In genomic region chr20:2207770-2208097, GRCh38 we compare ENCODE assay signal across 9 cellular contexts.
DNase-seq lines count a peak whose midpoint lies in the region; ATAC-seq, FAIRE-seq and TF ChIP-seq lines count a peak whose summit lies in the region.
"Had no signal": no experiment of that assay in that cellular context is flagged by ENCODE, and none has a peak within 500 bp of the region (broad histone marks: within the 10 kb centered on the region; RNA-seq: fewer than 3 reads in every experiment).

No MANE protein-coding gene starts in this region.

- H3K9me3 Mint-ChIP-seq in astrocyte (ENCODE audit: unreplicated experiment): peaks cover 2% of the 10 kb centered on the region
- H3K9me3 Mint-ChIP-seq in mesothelial cell of epicardium: no peaks in the 10 kb centered on the region

- H3K4me3 ChIP-seq in GM23248: peak overlapping the region; percentile 76
- H3K4me3 ChIP-seq in astrocyte (ENCODE audit: insufficient read depth, low read depth, low read length): peak overlapping the region; percentile 56

- H3K4me3 Mint-ChIP-seq in astrocyte (ENCODE audit: unreplicated experiment): peak overlapping the region; percentile 77
- H3K4me3 Mint-ChIP-seq in mesothelial cell of epicardium: peak overlapping the region; percentile 80

- no peaks in the 10 kb centered on the region for H3K79me2 ChIP-seq in GM23248 (ENCODE audit: insufficient read depth)
- H3K79me2 ChIP-seq in astrocyte (ENCODE audit: insufficient read depth, low read length): no peaks in the 10 kb centered on the region

- ATAC-seq in GM18873 (IDR thresholded peaks at IDR 0.05; ENCODE audit: low FRiP score, unreplicated experiment): no peak
- ATAC-seq in activated CD4-positive, CD25-positive, alpha-beta regulatory T cell treated with anti-CD3 and anti-CD28 coated beads, Interleukin-2, amount 50 U/mL, for 24 hours: no peak

- H3K4me2 ChIP-seq in GM23248 (ENCODE audit: unreplicated experiment) (peak overlapping the region; percentile 77), astrocyte (ENCODE audit: low read length) (peak overlapping the region; percentile 90)

- no peak for FAIRE-seq in astrocyte (lab: Jason Lieb, UNC)

- H3F3A ChIP-seq in GM23248 (ENCODE audit: insufficient read depth): peaks cover 31% of the 10 kb centered on the region

- H3K27me3 Mint-ChIP-seq in astrocyte (ENCODE audit: low read depth, unreplicated experiment) (peaks cover 15% of the 10 kb centered on the region), mesothelial cell of epicardium (ENCODE audit: low read depth) (peaks cover 10% of the 10 kb centered on the region)

- no peaks in the 10 kb centered on the region for H3K9me2 ChIP-seq in GM23248 (ENCODE audit: insufficient read depth)

- peak overlapping the region; percentile 92 for H2AFZ ChIP-seq in GM23248
- H2AFZ ChIP-seq in astrocyte (ENCODE audit: low read depth, low read length): peak overlapping the region; percentile 93

- H3K4me1 Mint-ChIP-seq in astrocyte (ENCODE audit: low read depth, unreplicated experiment) (no peaks in the 10 kb centered on the region), mesothelial cell of epicardium (no peaks in the 10 kb centered on the region)

- in situ Hi-C loops in GM23248 (cut with MboI): loop anchor here (10.0 kb wide), 1 partner anchor 257 kb away; no protein-coding TSS in a partner anchor

- H3K27me3 ChIP-seq in GM23248 (replicated peaks; ENCODE audit: insufficient read depth): no peaks in the 10 kb centered on the region
- H3K27me3 ChIP-seq in astrocyte (ENCODE audit: insufficient read depth, low read length): peaks cover 21% of the 10 kb centered on the region

- H3K27ac ChIP-seq in 22Rv1 (no peak overlapping the region), GM23248 (no peak overlapping the region), astrocyte (ENCODE audit: low read depth, low read length) (no peak overlapping the region)
- H3K27ac ChIP-seq: epithelial cell of prostate had no signal

- H3K36me3 ChIP-seq in GM23248 (ENCODE audit: low read depth) (no peaks in the 10 kb centered on the region), astrocyte (ENCODE audit: insufficient read depth, low read length) (no peaks in the 10 kb centered on the region)

- TF ChIP-seq CTCF in 22Rv1 (IDR thresholded peaks at IDR 0.05) (peak; percentile 63), astrocyte (IDR thresholded peaks at IDR 0.05; ENCODE audit: insufficient read depth, low read depth, low read length) (no peak), mesothelial cell of epicardium (IDR thresholded peaks at IDR 0.05; ENCODE audit: unreplicated experiment) (no peak)

- no peaks in the 10 kb centered on the region for H3K9me3 ChIP-seq in GM23248 (ENCODE audit: low read depth)
- H3K9me3 ChIP-seq in astrocyte (ENCODE audit: insufficient read depth, low read depth, low read length): no peaks in the 10 kb centered on the region

- H4K20me1 ChIP-seq in GM23248 (ENCODE audit: insufficient read depth) (no peaks in the 10 kb centered on the region), astrocyte (ENCODE audit: insufficient read depth, low read length) (no peaks in the 10 kb centered on the region)

- H3K36me3 Mint-ChIP-seq in astrocyte (ENCODE audit: low read depth, unreplicated experiment): no peaks in the 10 kb centered on the region
- H3K36me3 Mint-ChIP-seq in mesothelial cell of epicardium: no peaks in the 10 kb centered on the region

- H3K4me1 ChIP-seq in GM23248 (ENCODE audit: insufficient read depth) (peaks cover 28% of the 10 kb centered on the region), astrocyte (ENCODE audit: insufficient read depth, low read length) (peaks cover 5% of the 10 kb centered on the region)

- 14 to 17% methylated on average over 17 of the region's 17 CpGs for WGBS in GM23248 (ENCODE audit: low coverage in 1 of 2, low lambda C conversion rate in 2 of 2, missing lambda C conversion rate in 2 of 2), 2 experiments

- no peak for DNase-seq in GM23248
- DNase-seq in astrocyte (ENCODE audit: low read depth): no peak
- DNase-seq in mesothelial cell of epicardium (ENCODE audit: low spot score in 2 of 2, unreplicated experiment in 2 of 2): no peak
- DNase-seq in stimulated activated CD4-positive, alpha-beta T cell treated with anti-CD3 and anti-CD28 coated beads, Interleukin-4, amount 100 ng/mL, for 1 hour: no peak
- no peak for DNase-seq in stimulated activated naive CD4-positive, alpha-beta T cell treated with Interleukin-2 at 50 U/mL for 16 hours (lab: John Stamatoyannopoulos, UW)

- H3K9ac ChIP-seq in GM23248 (peak overlapping the region; percentile 75), astrocyte (ENCODE audit: low read length) (peak overlapping the region; percentile 36)

- H3K27ac Mint-ChIP-seq in astrocyte (ENCODE audit: unreplicated experiment) (peak overlapping the region; percentile 15), mesothelial cell of epicardium (no peak overlapping the region)
